Comparison of ENCODE assay signal across 8 cellular contexts in the genomic region with DNA sequence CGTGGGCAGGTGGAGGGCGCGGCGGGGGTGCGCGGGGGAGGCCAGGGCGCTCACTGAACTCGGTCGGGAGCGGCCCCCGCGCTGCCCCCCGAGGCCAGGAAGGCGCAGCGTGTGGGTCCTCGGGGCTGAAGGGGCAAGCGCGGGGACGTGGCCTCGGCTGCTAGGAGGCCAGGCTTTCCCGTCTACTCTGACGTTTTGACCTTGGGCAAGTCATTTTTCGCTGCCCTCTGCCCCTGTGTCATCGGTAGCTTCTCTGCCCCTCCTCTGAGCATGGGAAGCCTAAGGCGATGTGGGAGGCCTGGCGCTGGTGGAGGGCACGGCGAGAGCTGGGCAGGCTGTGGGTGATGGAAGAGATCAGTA. TPM values are rescaled to one million over a fixed set of nuclear protein-coding genes. Genes with fewer than 3 reads are reported as not detected.
DNase-seq lines count a peak whose midpoint lies in the region; ATAC-seq and TF ChIP-seq lines count a peak whose summit lies in the region.

No MANE protein-coding gene starts in this region.

- no peak for TF ChIP-seq POLR2A in transverse colon (IDR thresholded peaks at IDR 0.05)

- no peaks in the 10 kb centered on the region for H3K27me3 ChIP-seq in transverse colon

- DNase-seq in NCI-H1417 (lab: John Stamatoyannopoulos, UW) (peak in 2 of 3 experiments; percentile 1 to 20), NCI-H1417 treated with DMSO at 0.1 percent for 48 hours (lab: John Stamatoyannopoulos, UW) (no peak), RPMI8226 (peak; percentile 55), coronary artery (ENCODE audit: low spot score) (peak; percentile 77), mucosa of descending colon (peak; percentile 47 to 63 (median 62)), transverse colon (peak; percentile 28), pons (ENCODE audit: low spot score) (no peak)

- WGBS in transverse colon (ENCODE audit: low coverage in 1 of 2), 2 donors = 0% methylated on average over 20 of the region's 28 CpGs; no CpG with 5 or more reads in 1 of the 2 donors

- H3K9me3 ChIP-seq in mucosa of descending colon = no peaks in the 10 kb centered on the region
- H3K9me3 ChIP-seq in transverse colon = no peaks in the 10 kb centered on the region

- ATAC-seq in HG02798 (IDR thresholded peaks at IDR 0.05; ENCODE audit: poor library complexity, unreplicated experiment) (peak; percentile 4), mucosa of descending colon (no peak)

- H3K4me1 ChIP-seq in mucosa of descending colon (ENCODE audit: low read depth) = peaks cover 36% of the 10 kb centered on the region
- peaks cover 20 to 46% (median 34%) of the 10 kb centered on the region in 4 donors for H3K4me1 ChIP-seq in transverse colon

- H3K4me3 ChIP-seq in coronary artery = peak overlapping the region; percentile 91
- H3K4me3 ChIP-seq in mucosa of descending colon = peak overlapping the region; percentile 83
- H3K4me3 ChIP-seq in transverse colon = peak overlapping the region; percentile 47 to 99 (median 92)

- in situ Hi-C loops in transverse colon (cut with MboI; ENCODE audit: low pct_ligation_motif_present in 1 of 4, low pct_unique_long_range_greater_than_20kb in 1 of 4, low sequenced_read_pairs in 3 of 4) = no loop called here

- H3K36me3 ChIP-seq in mucosa of descending colon (ENCODE audit: low read depth) = no peaks in the 10 kb centered on the region
- peaks cover 0 to 2% (median 0%) of the 10 kb centered on the region in 4 donors for H3K36me3 ChIP-seq in transverse colon

- TF ChIP-seq CTCF in coronary artery (IDR thresholded peaks at IDR 0.05) (no peak), mucosa of descending colon (IDR thresholded peaks at IDR 0.05) (no peak), transverse colon (IDR thresholded peaks at IDR 0.05) (no peak)

- intact Hi-C loops in mucosa of descending colon (cut with DNase I, micrococcal nuclease) (no loop called here), transverse colon (cut with DNase I; ENCODE audit: low total_unique reads) (no loop called here)

- no peak for TF ChIP-seq EP300 in transverse colon (IDR thresholded peaks at IDR 0.05; ENCODE audit: low read depth)

- H3K27ac ChIP-seq in coronary artery (peak overlapping the region; percentile 76 to 95), transverse colon (peak overlapping the region; percentile 89 to 96 (median 92))

RNA-seq across cellular contexts. Expression of gene FBH1, which starts 0.5 kb away (rescaled TPM):
- total RNA-seq in mucosa of descending colon (100 to 1,000 TPM in 2 of 3 donors, 10 to 100 TPM in 1; 74.1 to 109 (median 100) TPM), transverse colon (100 to 1,000 TPM; 101 to 143 (median 120) TPM)

RNA-seq across cellular contexts. Expression of gene ANKRD16, which starts 0.8 kb away (rescaled TPM):
- total RNA-seq in mucosa of descending colon (1 to 10 TPM; 4.7 to 9.8 (median 7.4) TPM), transverse colon (10 to 100 TPM in 3 of 4 donors, 1 to 10 TPM in 1; 8.5 to 21.7 (median 17.8) TPM)

Comparison
In these comparisons a context has a peak if more than half of its experiments do, and no peak if none do; other contexts are left out.
1. DNase-seq: peak in NCI-H1417 (2 of 3), RPMI8226 (single experiment), coronary artery (single experiment), mucosa of descending colon (3 of 3) and transverse colon (single experiment); none in NCI-H1417 treated with DMSO at 0.1 percent for 48 hours (single experiment) and pons (single experiment).
2. Peak in every context shown above with its lines, with median percentiles within 50 percentile points of each other: H3K4me3 ChIP-seq.